8 cellular contexts compared by ENCODE assay signal in genomic region chr10:30784521-30784895, GRCh38.
DNase-seq lines count a peak whose midpoint lies in the region; ATAC-seq and TF ChIP-seq lines count a peak whose summit lies in the region.

No MANE protein-coding gene starts in this region.

- H3K4me2 ChIP-seq in smooth muscle cell = peak overlapping the region; percentile 97

- H3K36me3 ChIP-seq in adrenal gland (replicated peaks in 1 of 2) = no peaks in the 10 kb centered on the region
- no peaks in the 10 kb centered on the region for H3K36me3 ChIP-seq in smooth muscle cell (ENCODE audit: low read depth)

- H3K27me3 Mint-ChIP-seq in activated naive CD4-positive, alpha-beta T cell treated with anti-CD3 and anti-CD28 coated beads, Interleukin-2, amount 50 U/mL, for 24 hours = no peaks in the 10 kb centered on the region

- H3K4me3 Mint-ChIP-seq in activated naive CD4-positive, alpha-beta T cell treated with anti-CD3 and anti-CD28 coated beads, Interleukin-2, amount 50 U/mL, for 24 hours = peak overlapping the region; percentile 87

- H3K9me3 ChIP-seq in adrenal gland (replicated peaks in 1 of 3) (no peaks in the 10 kb centered on the region), iPS-18c (ENCODE audit: control insufficient read depth, insufficient read depth, low read length) (peaks cover 2% of the 10 kb centered on the region), smooth muscle cell (replicated peaks; ENCODE audit: low read depth) (no peaks in the 10 kb centered on the region)

- H3K36me3 Mint-ChIP-seq in activated naive CD4-positive, alpha-beta T cell treated with anti-CD3 and anti-CD28 coated beads, Interleukin-2, amount 50 U/mL, for 24 hours = no peaks in the 10 kb centered on the region

- peaks cover 9% of the 10 kb centered on the region in 2 donors for H3K4me1 ChIP-seq in adrenal gland (replicated peaks in 1 of 2)
- H3K4me1 ChIP-seq in smooth muscle cell (ENCODE audit: low read depth) = peaks cover 5% of the 10 kb centered on the region

- intact Hi-C loops in adrenal gland (cut with DNase I) = no loop called here

- 5 to 12% (median 9%) methylated on average over 3 to 5 of the region's 5 CpGs for WGBS in adrenal gland, 4 donors
- 1% methylated on average over 5 of the region's 5 CpGs for WGBS in smooth muscle cell (ENCODE audit: low lambda C conversion rate)

- H3K4me3 ChIP-seq in adrenal gland = peak overlapping the region; percentile 35 to 95 (median 73)
- H3K4me3 ChIP-seq in iPS-18c (ENCODE audit: insufficient read depth, low read depth, low read length) = peak overlapping the region; percentile 65
- H3K4me3 ChIP-seq in smooth muscle cell = peak overlapping the region; percentile 83

- peaks cover 22% of the 10 kb centered on the region for H3K4me1 Mint-ChIP-seq in activated naive CD4-positive, alpha-beta T cell treated with anti-CD3 and anti-CD28 coated beads, Interleukin-2, amount 50 U/mL, for 24 hours

- H3F3A ChIP-seq in smooth muscle cell (ENCODE audit: low read depth) = peaks cover 5% of the 10 kb centered on the region

- no peaks in the 10 kb centered on the region for H3K9me3 Mint-ChIP-seq in activated naive CD4-positive, alpha-beta T cell treated with anti-CD3 and anti-CD28 coated beads, Interleukin-2, amount 50 U/mL, for 24 hours

- no peak overlapping the region for H3K27ac Mint-ChIP-seq in activated naive CD4-positive, alpha-beta T cell treated with anti-CD3 and anti-CD28 coated beads, Interleukin-2, amount 50 U/mL, for 24 hours

- ATAC-seq in HG03442 (IDR thresholded peaks at IDR 0.05; ENCODE audit: unreplicated experiment) = no peak

- TF ChIP-seq POLR2A in adrenal gland (IDR thresholded peaks at IDR 0.05) = no peak

- peak overlapping the region; percentile 67 to 95 (median 84) for H3K27ac ChIP-seq in adrenal gland
- peak overlapping the region; percentile 16 for H3K27ac ChIP-seq in smooth muscle cell (ENCODE audit: low read depth)

- DNase-seq in activated naive CD4-positive, alpha-beta T cell treated with Interleukin-2 at 50 U/mL for 16 hours = no peak
- DNase-seq in adrenal gland = no peak
- DNase-seq in smooth muscle cell (lab: John Stamatoyannopoulos, UW; ENCODE audit: unreplicated experiment) = no peak
- no peak for DNase-seq in stimulated activated CD4-positive, alpha-beta T cell treated with anti-CD3 and anti-CD28 coated beads, Interleukin-4, amount 100 ng/mL, for 24 hours
- no peak for DNase-seq in stimulated activated CD4-positive, alpha-beta T cell treated with anti-CD3 and anti-CD28 coated beads, Interleukin-4, amount 100 ng/mL, for 1 hour

- H3K27me3 ChIP-seq in adrenal gland (no peaks in the 10 kb centered on the region), smooth muscle cell (ENCODE audit: low read depth) (no peaks in the 10 kb centered on the region)

- H2AFZ ChIP-seq in smooth muscle cell (ENCODE audit: low read depth) = peak overlapping the region; percentile 97

- H4K20me1 ChIP-seq in smooth muscle cell (ENCODE audit: low read depth) = no peaks in the 10 kb centered on the region

- no peaks in the 10 kb centered on the region for H3K79me2 ChIP-seq in smooth muscle cell (ENCODE audit: low read depth)

- TF ChIP-seq CTCF in adrenal gland (IDR thresholded peaks at IDR 0.05) (no peak), smooth muscle cell (IDR thresholded peaks at IDR 0.05; ENCODE audit: borderline replicate concordance, insufficient read depth, poor library complexity, severe bottlenecking) (no peak)

- H3K9ac ChIP-seq in smooth muscle cell (ENCODE audit: low read depth) = peak overlapping the region; percentile 45
